9 cellular contexts compared by ENCODE assay signal in the genomic region with DNA sequence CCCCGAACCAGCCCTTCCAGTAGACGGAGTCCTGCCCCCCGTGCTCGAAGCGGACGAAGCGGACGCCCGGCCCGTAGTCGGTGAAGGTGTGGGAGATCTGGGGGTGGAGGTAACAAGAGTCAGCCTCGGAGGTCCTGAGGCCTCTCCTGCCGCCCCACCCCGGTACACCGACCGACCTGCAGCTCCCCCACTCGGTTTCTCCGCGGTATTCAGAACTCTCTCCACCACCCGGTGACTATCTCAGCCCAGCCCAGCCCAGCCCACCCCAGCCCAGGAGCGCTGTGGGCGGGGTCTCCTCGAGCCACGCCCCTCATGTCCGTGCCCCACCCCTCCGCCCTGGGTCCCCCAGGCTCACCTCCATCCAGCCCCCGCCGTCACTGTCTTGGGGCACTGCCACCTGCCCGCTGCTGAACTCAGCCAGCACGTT. TPM values are rescaled to one million over a fixed set of nuclear protein-coding genes. Genes with fewer than 3 reads are reported as not detected.
DNase-seq lines count a peak whose midpoint lies in the region; ATAC-seq and TF ChIP-seq lines count a peak whose summit lies in the region.
"Had no signal": no experiment of that assay in that cellular context is flagged by ENCODE, and none has a peak within 500 bp of the region (broad histone marks: within the 10 kb centered on the region; RNA-seq: fewer than 3 reads in every experiment).

No MANE protein-coding gene starts in this region.

- CTCF ChIA-PET in activated CD4-positive, alpha-beta memory T cell treated with anti-CD3 and anti-CD28 coated beads, Interleukin-2, amount 10 ng/mL, durations not matched to agents 7 days and 5 days (lab: Charles Lee), result interaction anchor here (1.1 to 4.9 kb wide), 5 partner anchors 15 to 611 kb away, joined by 3 to 96 read pairs (median 7); a partner anchor contains a TSS

- peak overlapping the region; percentile 48 for H3K9ac ChIP-seq in ES-I3 (ENCODE audit: low read depth, low read length)

- H3K4me1 ChIP-seq in ES-I3 (ENCODE audit: insufficient read depth, low read length) (peaks cover 23% of the 10 kb centered on the region), psoas muscle (peaks cover 4% of the 10 kb centered on the region)

- TF ChIP-seq CTCF in psoas muscle (IDR thresholded peaks at IDR 0.05) (no peak), progenitor cell of endocrine pancreas (IDR thresholded peaks at IDR 0.05; ENCODE audit: unreplicated experiment) (no peak)

- peaks cover 6% of the 10 kb centered on the region for H3K27me3 Mint-ChIP-seq in activated CD4-positive, alpha-beta memory T cell treated with anti-CD3 and anti-CD28 coated beads, Interleukin-2, amount 10 ng/mL, durations not matched to agents 7 days and 5 days
- H3K27me3 Mint-ChIP-seq in progenitor cell of endocrine pancreas, result peaks cover 47% of the 10 kb centered on the region

- no peaks in the 10 kb centered on the region for H3K9me3 Mint-ChIP-seq in activated CD4-positive, alpha-beta memory T cell treated with anti-CD3 and anti-CD28 coated beads, Interleukin-2, amount 10 ng/mL, durations not matched to agents 7 days and 5 days
- no peaks in the 10 kb centered on the region for H3K9me3 Mint-ChIP-seq in progenitor cell of endocrine pancreas (ENCODE audit: low read depth)

- peak; percentile 36 for DNase-seq in activated CD4-positive, alpha-beta memory T cell treated with anti-CD3 and anti-CD28 coated beads, Interleukin-2, amount 10 ng/mL, durations not matched to agents 7 days and 5 days
- DNase-seq in erythroblast (lab: John Stamatoyannopoulos, UW) (peak; percentile 42 to 49), psoas muscle (no peak), GM19238 (ENCODE audit: insufficient read length, low spot score) (no peak), NCI-H2196 treated with DMSO at 0.1 percent for 48 hours (lab: John Stamatoyannopoulos, UW; ENCODE audit: unreplicated experiment) (no peak), progenitor cell of endocrine pancreas (ENCODE audit: low spot score, unreplicated experiment) (no peak)
- DNase-seq: OCI-M1 had no signal

- WGBS in psoas muscle, 3 donors, result 8 to 19% (median 13%) methylated on average over 26 to 30 of the region's 30 CpGs

- H3K36me3 Mint-ChIP-seq in activated CD4-positive, alpha-beta memory T cell treated with anti-CD3 and anti-CD28 coated beads, Interleukin-2, amount 10 ng/mL, durations not matched to agents 7 days and 5 days (ENCODE audit: low read depth), result no peaks in the 10 kb centered on the region
- H3K36me3 Mint-ChIP-seq in progenitor cell of endocrine pancreas (ENCODE audit: insufficient read depth), result no peaks in the 10 kb centered on the region

- intact Hi-C loops in psoas muscle (cut with DNase I), result loop anchor here (5.0 to 10.0 kb wide), 2 partner anchors 404 to 611 kb away; no protein-coding TSS in a partner anchor

- H3K27ac ChIP-seq in psoas muscle, result no peak overlapping the region

- no peaks in the 10 kb centered on the region for H3K9me3 ChIP-seq in ES-I3 (ENCODE audit: control insufficient read depth, insufficient read depth, low read length)
- H3K9me3 ChIP-seq in psoas muscle, result no peaks in the 10 kb centered on the region

- H3K4me3 ChIP-seq in psoas muscle, result no peak overlapping the region

- ATAC-seq in psoas muscle, result peak; percentile 46 to 66 (median 58)
- no peak for ATAC-seq in GM18511 (IDR thresholded peaks at IDR 0.05; ENCODE audit: unreplicated experiment)

- H3K27ac Mint-ChIP-seq in activated CD4-positive, alpha-beta memory T cell treated with anti-CD3 and anti-CD28 coated beads, Interleukin-2, amount 10 ng/mL, durations not matched to agents 7 days and 5 days, result no peak overlapping the region
- no peak overlapping the region for H3K27ac Mint-ChIP-seq in progenitor cell of endocrine pancreas

- no peaks in the 10 kb centered on the region for H3K36me3 ChIP-seq in ES-I3 (ENCODE audit: insufficient read depth, low read length)
- no peaks in the 10 kb centered on the region for H3K36me3 ChIP-seq in psoas muscle (ENCODE audit: insufficient read depth in 1 of 2, low read depth in 1 of 2)

- H3K27me3 ChIP-seq in psoas muscle (ENCODE audit: insufficient read depth in 3 of 3, low read length in 2 of 3), result peaks cover 0 to 7% (median 6%) of the 10 kb centered on the region in 3 donors

- no peak for TF ChIP-seq POLR2A in erythroblast (IDR thresholded peaks at IDR 0.05; ENCODE audit: low read length)

- peaks cover 24% of the 10 kb centered on the region for H3K4me1 Mint-ChIP-seq in activated CD4-positive, alpha-beta memory T cell treated with anti-CD3 and anti-CD28 coated beads, Interleukin-2, amount 10 ng/mL, durations not matched to agents 7 days and 5 days
- H3K4me1 Mint-ChIP-seq in progenitor cell of endocrine pancreas (ENCODE audit: low read depth), result peaks cover 7% of the 10 kb centered on the region

- no peak overlapping the region for H3K4me3 Mint-ChIP-seq in activated CD4-positive, alpha-beta memory T cell treated with anti-CD3 and anti-CD28 coated beads, Interleukin-2, amount 10 ng/mL, durations not matched to agents 7 days and 5 days
- H3K4me3 Mint-ChIP-seq in progenitor cell of endocrine pancreas (ENCODE audit: low read depth), result no peak overlapping the region

- POLR2A ChIA-PET in activated CD4-positive, alpha-beta memory T cell treated with anti-CD3 and anti-CD28 coated beads, Interleukin-2, amount 10 ng/mL, durations not matched to agents 7 days and 5 days (lab: Charles Lee), result interaction anchor here (0.8 to 8.2 kb wide), 3 partner anchors 16 to 260 kb away, joined by 4 to 56 read pairs (median 26); a partner anchor contains a TSS

RNA-seq across cellular contexts. Expression of a gene that starts 5.5 kb away (rescaled TPM):
- 1 to 10 TPM; 1.4 to 1.8 TPM for total RNA-seq in activated CD4-positive, alpha-beta memory T cell treated with anti-CD3 and anti-CD28 coated beads, Interleukin-2, amount 10 ng/mL, durations not matched to agents 7 days and 5 days
- total RNA-seq in psoas muscle (1 to 10 TPM; 1.2 to 3.5 (median 2.3) TPM), progenitor cell of endocrine pancreas (5.6 and 6.3 TPM in 2 replicates)
- polyA plus RNA-seq in psoas muscle, result 10 to 100 TPM in 1 of 3 donors, 1 to 10 TPM in 1, under 1 TPM in 1; 0.35 to 20.9 (median 1.1) TPM

RNA-seq across cellular contexts. Expression of a gene that starts 5.9 kb away (rescaled TPM):
- 10 to 100 TPM; 30.4 to 32.4 TPM for total RNA-seq in activated CD4-positive, alpha-beta memory T cell treated with anti-CD3 and anti-CD28 coated beads, Interleukin-2, amount 10 ng/mL, durations not matched to agents 7 days and 5 days
- total RNA-seq in psoas muscle, result 1 to 10 TPM; 2.9 to 8.4 (median 4.6) TPM
- 1 to 10 TPM; 3.6 to 5.0 (median 3.8) TPM for polyA plus RNA-seq in psoas muscle
- 19.1 and 21.5 TPM in 2 replicates for total RNA-seq in progenitor cell of endocrine pancreas

RNA-seq across cellular contexts. Expression of a gene that starts 15.3 kb away (rescaled TPM):
- 10 to 100 TPM; 37.1 to 37.7 TPM for total RNA-seq in activated CD4-positive, alpha-beta memory T cell treated with anti-CD3 and anti-CD28 coated beads, Interleukin-2, amount 10 ng/mL, durations not matched to agents 7 days and 5 days
- total RNA-seq in psoas muscle, result 10 to 100 TPM; 10.2 to 17.3 (median 13.1) TPM
- polyA plus RNA-seq in psoas muscle, result 10 to 100 TPM; 10.2 to 27.1 (median 21.4) TPM
- 2.4 and 3.8 TPM in 2 replicates for total RNA-seq in progenitor cell of endocrine pancreas

RNA-seq across cellular contexts. Expression of a gene that starts 32.2 kb away (rescaled TPM):
- total RNA-seq in activated CD4-positive, alpha-beta memory T cell treated with anti-CD3 and anti-CD28 coated beads, Interleukin-2, amount 10 ng/mL, durations not matched to agents 7 days and 5 days, result 10 to 100 TPM; 59.2 to 63.1 TPM
- total RNA-seq in psoas muscle (10 to 100 TPM; 25.9 to 39.0 (median 28.8) TPM), progenitor cell of endocrine pancreas (105 and 113 TPM in 2 replicates)
- 10 to 100 TPM; 39.1 to 61.8 (median 40.5) TPM for polyA plus RNA-seq in psoas muscle

RNA-seq across cellular contexts. Expression of a gene that starts 42.8 kb away (rescaled TPM):
- under 1 TPM; 0.60 TPM for total RNA-seq in activated CD4-positive, alpha-beta memory T cell treated with anti-CD3 and anti-CD28 coated beads, Interleukin-2, amount 10 ng/mL, durations not matched to agents 7 days and 5 days
- under 1 TPM in 1 of 4 donors, not detected in 3; 0.04 TPM for total RNA-seq in psoas muscle
- polyA plus RNA-seq in psoas muscle, result under 1 TPM in 2 of 3 donors, not detected in 1; 0.01 to 0.65 TPM
- 2.8 and 3.2 TPM in 2 replicates for total RNA-seq in progenitor cell of endocrine pancreas

Comparison
In these comparisons a context has a peak if more than half of its experiments do, and no peak if none do; other contexts are left out.
1. DNase-seq: peak in activated CD4-positive, alpha-beta memory T cell treated with anti-CD3 and anti-CD28 coated beads, Interleukin-2, amount 10 ng/mL, durations not matched to agents 7 days and 5 days (single experiment) and erythroblast (2 of 2); none in psoas muscle (0 of 2), GM19238 (single experiment), NCI-H2196 treated with DMSO at 0.1 percent for 48 hours (single experiment) and progenitor cell of endocrine pancreas (single experiment).